8 cellular contexts compared by ENCODE assay signal in genomic region chr13:46182491-46182877, GRCh38. TPM values are rescaled to one million over a fixed set of nuclear protein-coding genes. Genes with fewer than 3 reads are reported as not detected.
DNase-seq lines count a peak whose midpoint lies in the region; ATAC-seq and TF ChIP-seq lines count a peak whose summit lies in the region.

No MANE protein-coding gene starts in this region.

- H4K20me1 ChIP-seq in BLaER1 treated with 17β-estradiol and CSF1 and Interleukin-3, amounts not matched to agents 10 nM and 100 nM, result no peaks in the 10 kb centered on the region; a peak in 1 of 22 replicates

- peaks cover 33 to 52% (median 38%) of the 10 kb centered on the region in 10 experiments for H3K4me1 ChIP-seq in BLaER1 treated with 17β-estradiol and CSF1 and Interleukin-3, amounts not matched to agents 10 nM and 100 nM
- peaks cover 38% of the 10 kb centered on the region for H3K4me1 ChIP-seq in effector memory CD4-positive, alpha-beta T cell (ENCODE audit: control insufficient read depth, insufficient read depth, low read length, poor library complexity, severe bottlenecking)
- H3K4me1 ChIP-seq in A673 (ENCODE audit: insufficient read depth, low read length, poor library complexity, severe bottlenecking), result peaks cover 25% of the 10 kb centered on the region

- H3K9me3 ChIP-seq in BLaER1 treated with 17β-estradiol and CSF1 and Interleukin-3, amounts not matched to agents 10 nM and 100 nM (replicated peaks in 1 of 11), result no peaks in the 10 kb centered on the region
- H3K9me3 ChIP-seq in effector memory CD4-positive, alpha-beta T cell (ENCODE audit: control insufficient read depth, low read length), result no peaks in the 10 kb centered on the region
- no peaks in the 10 kb centered on the region for H3K9me3 ChIP-seq in A673 (ENCODE audit: low read depth, low read length, poor library complexity, severe bottlenecking)

- peaks cover 0 to 33% (median 11%) of the 10 kb centered on the region in 11 experiments; a peak in 15 of 22 replicates for H3K36me3 ChIP-seq in BLaER1 treated with 17β-estradiol and CSF1 and Interleukin-3, amounts not matched to agents 10 nM and 100 nM
- H3K36me3 ChIP-seq in effector memory CD4-positive, alpha-beta T cell (ENCODE audit: control insufficient read depth, insufficient read depth, low read length), result peaks cover 5% of the 10 kb centered on the region
- no peaks in the 10 kb centered on the region for H3K36me3 ChIP-seq in A673 (ENCODE audit: insufficient read depth, low read length, poor library complexity, severe bottlenecking)

- peak overlapping the region; percentile 85 to 98 (median 88) for H3K4me2 ChIP-seq in BLaER1 treated with 17β-estradiol and CSF1 and Interleukin-3, amounts not matched to agents 10 nM and 100 nM

- TF ChIP-seq CTCF in A673 (conservative IDR thresholded peaks at IDR 0.05; ENCODE audit: low read depth, low read length), result no peak

- peak; percentile 5 for ATAC-seq in GM18861 (IDR thresholded peaks at IDR 0.05; ENCODE audit: unreplicated experiment)
- peak; percentile 1 for ATAC-seq in HG03565 (IDR thresholded peaks at IDR 0.05; ENCODE audit: unreplicated experiment)
- no peak for ATAC-seq in HG03175 (IDR thresholded peaks at IDR 0.05; ENCODE audit: unreplicated experiment)

- DNase-seq in effector memory CD4-positive, alpha-beta T cell, result no peak
- DNase-seq in A673 (ENCODE audit: low spot score), result no peak
- DNase-seq in SKM-1 (lab: John Stamatoyannopoulos, UW; ENCODE audit: unreplicated experiment), result no peak
- DNase-seq in HuH-7.5 (ENCODE audit: low spot score), result no peak

- CTCF ChIA-PET in A673 (lab: Charles Lee), result no interaction called here

- no peaks in the 10 kb centered on the region for H3K27me3 ChIP-seq in BLaER1 treated with 17β-estradiol and CSF1 and Interleukin-3, amounts not matched to agents 10 nM and 100 nM
- H3K27me3 ChIP-seq in effector memory CD4-positive, alpha-beta T cell (replicated peaks; ENCODE audit: control insufficient read depth, insufficient read depth, low read length, poor library complexity, severe bottlenecking), result no peaks in the 10 kb centered on the region
- H3K27me3 ChIP-seq in A673 (replicated peaks; ENCODE audit: insufficient read depth, low read depth, low read length, poor library complexity), result no peaks in the 10 kb centered on the region

- POLR2A ChIA-PET in A673 (lab: Charles Lee; ENCODE audit: low non-redundant PET), result no interaction called here

- intact Hi-C loops in A673 (cut with micrococcal nuclease; ENCODE audit: unreplicated experiment), result no loop called here

- peak overlapping the region; percentile 91 to 99 (median 95) for H3K27ac ChIP-seq in BLaER1 treated with 17β-estradiol and CSF1 and Interleukin-3, amounts not matched to agents 10 nM and 100 nM
- peak overlapping the region; percentile 84 for H3K27ac ChIP-seq in effector memory CD4-positive, alpha-beta T cell (ENCODE audit: insufficient read depth, low read length, poor library complexity, severe bottlenecking)
- no peak overlapping the region for H3K27ac ChIP-seq in A673 (ENCODE audit: low read depth, low read length, poor library complexity, severe bottlenecking)

- peak overlapping the region; percentile 68 to 89 (median 80) for H3K4me3 ChIP-seq in BLaER1 treated with 17β-estradiol and CSF1 and Interleukin-3, amounts not matched to agents 10 nM and 100 nM
- H3K4me3 ChIP-seq in effector memory CD4-positive, alpha-beta T cell (ENCODE audit: insufficient read depth, low read depth, low read length, poor library complexity, severe bottlenecking), result peak overlapping the region; percentile 81
- H3K4me3 ChIP-seq in A673 (ENCODE audit: low read depth, low read length, poor library complexity, severe bottlenecking), result no peak overlapping the region

- no TSS peak for BruUV-seq in A673 (replicated peaks; lab: Mats Ljungman, UMichigan)

- peak overlapping the region; percentile 90 to 98 (median 93) for H3K9ac ChIP-seq in BLaER1 treated with 17β-estradiol and CSF1 and Interleukin-3, amounts not matched to agents 10 nM and 100 nM

RNA-seq across cellular contexts. Expression of gene LCP1, which starts 0.5 kb away (rescaled TPM):
- 6.2 and 9.1 TPM in 2 replicates for total RNA-seq in A673 (2021)

RNA-seq across cellular contexts. Expression of gene LRRC63, which starts 29.2 kb away (rescaled TPM):
- 0.74 and 0.82 TPM in 2 replicates for total RNA-seq in A673 (2021)
